ENCODE assay signal across 14 cellular contexts in the genomic region with DNA sequence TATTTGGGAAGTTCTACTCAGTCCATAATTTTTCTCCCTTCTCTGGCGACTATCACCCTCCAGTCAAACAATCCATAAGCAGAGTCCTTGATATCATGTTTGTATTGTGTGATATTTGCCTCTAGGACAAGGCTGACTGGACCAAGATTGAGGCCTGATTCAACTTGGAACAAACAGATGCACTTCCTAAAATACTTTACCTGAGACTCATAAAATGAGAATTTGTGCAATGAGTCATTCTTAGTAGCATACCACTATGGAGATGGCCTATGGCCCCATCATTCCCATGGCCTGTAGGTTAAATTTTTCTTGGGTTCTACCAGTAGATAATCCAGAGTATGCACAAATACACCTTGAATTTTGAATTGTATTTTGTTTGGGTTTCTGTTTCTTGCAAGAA.
DNase-seq lines count a peak whose midpoint lies in the region; ATAC-seq and TF ChIP-seq lines count a peak whose summit lies in the region.
"Had no signal": no experiment of that assay in that cellular context is flagged by ENCODE, and none has a peak within 500 bp of the region (broad histone marks: within the 10 kb centered on the region; RNA-seq: fewer than 3 reads in every experiment).

No MANE protein-coding gene starts in this region.

- TF ChIP-seq POLR2A in spleen (IDR thresholded peaks at IDR 0.05) = no peak

- intact Hi-C loops in mucosa of descending colon (cut with DNase I, micrococcal nuclease) = no loop called here
- intact Hi-C loops in spleen (cut with DNase I; ENCODE audit: low total_unique reads) = no loop called here

- H3K4me3 ChIP-seq in RWPE2 (ENCODE audit: severe bottlenecking) = no peak overlapping the region
- no peak overlapping the region for H3K4me3 ChIP-seq in mucosa of descending colon
- no peak overlapping the region for H3K4me3 ChIP-seq in spleen
- H3K4me3 ChIP-seq: GM12878, GM23248 had no signal

- WGBS in spleen, 5 donors = 61 to 90% (median 72%) methylated on average over 1 of the region's 1 CpG

- H3K4me1 ChIP-seq in RWPE2 (ENCODE audit: insufficient read depth, poor library complexity, severe bottlenecking) (peaks cover 5% of the 10 kb centered on the region), mucosa of descending colon (ENCODE audit: low read depth) (no peaks in the 10 kb centered on the region), spleen (no peaks in the 10 kb centered on the region)

- H3K27me3 Mint-ChIP-seq in mesothelial cell of epicardium (ENCODE audit: low read depth) = no peaks in the 10 kb centered on the region
- H3K27me3 Mint-ChIP-seq: B cell; CD4-positive, alpha-beta T cell had no signal

- no peaks in the 10 kb centered on the region for H3K36me3 ChIP-seq in RWPE2 (ENCODE audit: low read depth)
- H3K36me3 ChIP-seq in mucosa of descending colon (ENCODE audit: low read depth) = no peaks in the 10 kb centered on the region
- no peaks in the 10 kb centered on the region for H3K36me3 ChIP-seq in spleen

- H3K4me1 Mint-ChIP-seq in mesothelial cell of epicardium = peaks cover 2% of the 10 kb centered on the region
- H3K4me1 Mint-ChIP-seq: B cell had no signal

- DNase-seq in NCI-H226 = peak; percentile 23
- no peak for DNase-seq in RWPE2 (ENCODE audit: low spot score)
- DNase-seq in islet precursor cell = peak; percentile 55
- DNase-seq in mucosa of descending colon = no peak
- no peak for DNase-seq in activated CD4-positive, alpha-beta T cell treated with anti-CD3 and anti-CD28 coated beads for 48 hours
- DNase-seq in mesothelial cell of epicardium (ENCODE audit: low spot score in 2 of 2, unreplicated experiment in 2 of 2) = no peak
- no peak for DNase-seq in spleen
- DNase-seq: C1 segment of cervical spinal cord; Calu3; CD4-positive, alpha-beta T cell; DMS 273 treated with DMSO at 0.1 percent for 48 hours; GM23248 had no signal

- H3K4me3 Mint-ChIP-seq in mesothelial cell of epicardium = no peak overlapping the region
- H3K4me3 Mint-ChIP-seq: B cell; CD4-positive, alpha-beta T cell had no signal

- H3K27ac ChIP-seq in RWPE2 (ENCODE audit: poor library complexity, severe bottlenecking) (peak overlapping the region; percentile 41), spleen (no peak overlapping the region)
- H3K27ac ChIP-seq: GM23248 had no signal

- no peaks in the 10 kb centered on the region for H3K27me3 ChIP-seq in RWPE2 (ENCODE audit: insufficient read depth, poor library complexity, severe bottlenecking)
- no peaks in the 10 kb centered on the region for H3K27me3 ChIP-seq in spleen (replicated peaks in 1 of 7)

- no peak overlapping the region for H3K27ac Mint-ChIP-seq in mesothelial cell of epicardium
- H3K27ac Mint-ChIP-seq: B cell; CD4-positive, alpha-beta T cell had no signal

- no peaks in the 10 kb centered on the region for H3K36me3 Mint-ChIP-seq in mesothelial cell of epicardium

- H3K9me3 ChIP-seq in RWPE2 (ENCODE audit: severe bottlenecking) (no peaks in the 10 kb centered on the region), mucosa of descending colon (no peaks in the 10 kb centered on the region), spleen (no peaks in the 10 kb centered on the region)

- TF ChIP-seq CTCF in RWPE2 (IDR thresholded peaks at IDR 0.05; ENCODE audit: poor library complexity, severe bottlenecking) (no peak), mucosa of descending colon (IDR thresholded peaks at IDR 0.05) (no peak), mesothelial cell of epicardium (IDR thresholded peaks at IDR 0.05; ENCODE audit: unreplicated experiment) (no peak), spleen (IDR thresholded peaks at IDR 0.05 in 8 of 11, conservative IDR thresholded peaks at IDR 0.05 in 3 of 11) (no peak)

- ATAC-seq in RWPE2 (ENCODE audit: low read depth) (peak; percentile 93), mucosa of descending colon (no peak)
- ATAC-seq: GM12878 had no signal

- no peaks in the 10 kb centered on the region for H3K9me3 Mint-ChIP-seq in mesothelial cell of epicardium

Comparison
In these comparisons a context has a peak if more than half of its experiments do, and no peak if none do; other contexts are left out.
1. DNase-seq: peak in NCI-H226 (single experiment) and islet precursor cell (single experiment); none in RWPE2 (single experiment), mucosa of descending colon (0 of 3), activated CD4-positive, alpha-beta T cell treated with anti-CD3 and anti-CD28 coated beads for 48 hours (single experiment), mesothelial cell of epicardium (0 of 2) and spleen (single experiment).